Comparison of ENCODE assay signal across 16 cellular contexts in genomic region chr4:124939908-124940307, GRCh38.
DNase-seq lines count a peak whose midpoint lies in the region; ATAC-seq, FAIRE-seq and TF ChIP-seq lines count a peak whose summit lies in the region.
"Had no signal": no experiment of that assay in that cellular context is flagged by ENCODE, and none has a peak within 500 bp of the region (broad histone marks: within the 10 kb centered on the region; RNA-seq: fewer than 3 reads in every experiment).

No MANE protein-coding gene starts in this region.

- peak overlapping the region; percentile 59; the same call in 1 of the 2 replicates for H2AFZ ChIP-seq in SK-N-SH (ENCODE audit: low read depth)

- peak overlapping the region; percentile 31; the same call in 1 of the 2 replicates for H3K9ac ChIP-seq in SK-N-SH

- TF ChIP-seq RAD21 in SK-N-SH (IDR thresholded peaks at IDR 0.05; ENCODE audit: low read length), result no peak

- peak; percentile 9 for FAIRE-seq in islet of Langerhans (lab: Jason Lieb, UNC)
- FAIRE-seq: GM18507 had no signal

- TF ChIP-seq CTCF in SK-N-SH (IDR thresholded peaks at IDR 0.05), result no peak
- no peak for TF ChIP-seq CTCF in VCaP (conservative IDR thresholded peaks at IDR 0.05)
- no peak for TF ChIP-seq CTCF in upper lobe of left lung (IDR thresholded peaks at IDR 0.05)

- WGBS in SK-N-SH (ENCODE audit: low lambda C conversion rate), result 73% methylated on average over 1 of the region's 1 CpG
- 48 to 62% methylated on average over 1 of the region's 1 CpG for WGBS in upper lobe of left lung, 2 donors

- H3K9me3 ChIP-seq in SK-N-SH (no peaks in the 10 kb centered on the region), upper lobe of left lung (no peaks in the 10 kb centered on the region)

- H3K27ac ChIP-seq in SK-N-SH (ENCODE audit: low read depth in 2 of 2, low read length in 1 of 2) (peak overlapping the region; percentile 50 to 98; a peak in 3 of 4 replicates), VCaP (peak overlapping the region; percentile 79), upper lobe of left lung (peak overlapping the region in 3 of 4 donors; percentile 22 to 31 (median 27))

- H3K27me3 Mint-ChIP-seq in activated CD4-positive, alpha-beta T cell treated with anti-CD3 and anti-CD28 coated beads, Interleukin-2, amount 10 ng/mL, durations not matched to agents 7 days and 5 days, result no peaks in the 10 kb centered on the region
- H3K27me3 Mint-ChIP-seq: activated CD4-positive, alpha-beta T cell treated with anti-CD3 and anti-CD28 coated beads for 36 hours; CD4-positive, CD25-positive, alpha-beta regulatory T cell; naive thymus-derived CD4-positive, alpha-beta T cell; type B pancreatic cell had no signal

- POLR2A ChIA-PET in SK-N-SH (lab: Yijun Ruan, JAX), result no interaction called here
- POLR2A ChIA-PET in activated CD4-positive, alpha-beta T cell treated with anti-CD3 and anti-CD28 coated beads, Interleukin-2, amount 10 ng/mL, durations not matched to agents 7 days and 5 days (lab: Charles Lee), result no interaction called here

- no peak for ATAC-seq in SK-N-SH treated with all-trans-retinoic acid at 6 μM for 48 hours
- no peak for ATAC-seq in upper lobe of left lung (ENCODE audit: low FRiP score in 2 of 2)
- ATAC-seq: activated CD4-positive, alpha-beta T cell treated with anti-CD3 and anti-CD28 coated beads for 36 hours; naive thymus-derived CD4-positive, alpha-beta T cell had no signal

- H3K27ac Mint-ChIP-seq in activated CD4-positive, alpha-beta T cell treated with anti-CD3 and anti-CD28 coated beads, Interleukin-2, amount 10 ng/mL, durations not matched to agents 7 days and 5 days, result no peak overlapping the region
- H3K27ac Mint-ChIP-seq: activated CD4-positive, alpha-beta T cell treated with anti-CD3 and anti-CD28 coated beads for 36 hours; CD4-positive, CD25-positive, alpha-beta regulatory T cell; naive thymus-derived CD4-positive, alpha-beta T cell had no signal

- TF ChIP-seq EP300 in SK-N-SH (IDR thresholded peaks at IDR 0.05; ENCODE audit: borderline replicate concordance in 1 of 2, low read depth in 1 of 2, low read length in 1 of 2) (no peak), upper lobe of left lung (IDR thresholded peaks at IDR 0.05) (peak in 1 of 4 donors; percentile 52)

- CTCF ChIA-PET in SK-N-SH (lab: Yijun Ruan, JAX), result no interaction called here
- CTCF ChIA-PET in activated CD4-positive, alpha-beta T cell treated with anti-CD3 and anti-CD28 coated beads, Interleukin-2, amount 10 ng/mL, durations not matched to agents 7 days and 5 days (lab: Charles Lee), result interaction anchor here (0.7 kb wide), 1 partner anchor 14 kb away, joined by 3 read pairs; no protein-coding TSS in a partner anchor

- peaks cover 44% of the 10 kb centered on the region for H3F3A ChIP-seq in SK-N-SH (replicated peaks; ENCODE audit: insufficient read depth)

- no peaks in the 10 kb centered on the region for H3K36me3 Mint-ChIP-seq in activated CD4-positive, alpha-beta T cell treated with anti-CD3 and anti-CD28 coated beads, Interleukin-2, amount 10 ng/mL, durations not matched to agents 7 days and 5 days (ENCODE audit: low read depth)
- H3K36me3 Mint-ChIP-seq: CD4-positive, CD25-positive, alpha-beta regulatory T cell; type B pancreatic cell had no signal

- TF ChIP-seq POLR2A in upper lobe of left lung (IDR thresholded peaks at IDR 0.05), result no peak

- DNase-seq in SK-N-SH, result no peak
- DNase-seq in upper lobe of left lung, result no peak
- DNase-seq in NCI-H128 (lab: John Stamatoyannopoulos, UW; ENCODE audit: unreplicated experiment), result no peak
- DNase-seq in activated CD4-positive, alpha-beta T cell treated with anti-CD3 and anti-CD28 coated beads, Interleukin-2, amount 10 ng/mL, durations not matched to agents 7 days and 5 days, result no peak
- DNase-seq in T-helper 1 cell, result no peak
- DNase-seq: activated CD4-positive, alpha-beta T cell treated with anti-CD3 and anti-CD28 coated beads for 36 hours; activated CD8-positive, alpha-beta memory T cell treated with anti-CD3 and anti-CD28 coated beads, Interleukin-2, amount 50 U/mL, for 4 hours; activated gamma-delta T cell treated with Interleukin-2 at 50 U/mL for 16 hours; CD4-positive, CD25-positive, alpha-beta regulatory T cell; naive thymus-derived CD4-positive, alpha-beta T cell; NCI-H1436 treated with DMSO at 0.1 percent for 48 hours had no signal

- H4K20me1 ChIP-seq in SK-N-SH (ENCODE audit: insufficient read depth), result no peaks in the 10 kb centered on the region

- no peaks in the 10 kb centered on the region for H3K79me2 ChIP-seq in SK-N-SH (ENCODE audit: insufficient read depth)

- H3K4me1 ChIP-seq in SK-N-SH (ENCODE audit: control insufficient read depth in 1 of 2, insufficient read depth in 2 of 2, low read depth in 1 of 2, low read length in 1 of 2), result peaks cover 5 to 36% of the 10 kb centered on the region in 2 experiments; a peak in 3 of 4 replicates
- H3K4me1 ChIP-seq in upper lobe of left lung, result peaks cover 5 to 32% (median 22%) of the 10 kb centered on the region in 4 donors

- H3K4me3 Mint-ChIP-seq in activated CD4-positive, alpha-beta T cell treated with anti-CD3 and anti-CD28 coated beads, Interleukin-2, amount 10 ng/mL, durations not matched to agents 7 days and 5 days, result no peak overlapping the region
- H3K4me3 Mint-ChIP-seq: activated CD4-positive, alpha-beta T cell treated with anti-CD3 and anti-CD28 coated beads for 36 hours; CD4-positive, CD25-positive, alpha-beta regulatory T cell; naive thymus-derived CD4-positive, alpha-beta T cell; type B pancreatic cell had no signal

- H3K4me1 Mint-ChIP-seq in activated CD4-positive, alpha-beta T cell treated with anti-CD3 and anti-CD28 coated beads, Interleukin-2, amount 10 ng/mL, durations not matched to agents 7 days and 5 days, result no peaks in the 10 kb centered on the region
- H3K4me1 Mint-ChIP-seq: activated CD4-positive, alpha-beta T cell treated with anti-CD3 and anti-CD28 coated beads for 36 hours; CD4-positive, CD25-positive, alpha-beta regulatory T cell; naive thymus-derived CD4-positive, alpha-beta T cell had no signal

- H3K36me3 ChIP-seq in SK-N-SH (replicated peaks in 1 of 2; ENCODE audit: control insufficient read depth in 1 of 2, insufficient read depth in 2 of 2, low read length in 1 of 2) (no peaks in the 10 kb centered on the region), upper lobe of left lung (no peaks in the 10 kb centered on the region)

- no peak overlapping the region for H3K4me2 ChIP-seq in SK-N-SH

- no peaks in the 10 kb centered on the region for H3K9me3 Mint-ChIP-seq in activated CD4-positive, alpha-beta T cell treated with anti-CD3 and anti-CD28 coated beads, Interleukin-2, amount 10 ng/mL, durations not matched to agents 7 days and 5 days

- H3K9me2 ChIP-seq in SK-N-SH, result no peaks in the 10 kb centered on the region

- H3K27me3 ChIP-seq in SK-N-SH (ENCODE audit: insufficient read depth), result no peaks in the 10 kb centered on the region
- no peaks in the 10 kb centered on the region for H3K27me3 ChIP-seq in upper lobe of left lung

- H3K4me3 ChIP-seq in SK-N-SH (ENCODE audit: low read depth in 2 of 2, low read length in 1 of 2) (no peak overlapping the region), upper lobe of left lung (no peak overlapping the region)

TF ChIP-seq in SK-N-SH, 30 proteins besides CTCF, POLR2A, EP300 and RAD21:
- no peak for TF ChIP-seq POLR2AphosphoS5 (IDR thresholded peaks at IDR 0.05; ENCODE audit: low read depth, low read length)
- 0 out of 2 replicates have a peak, but pooled peaks have one; percentile 11 for TF ChIP-seq ELF1 (IDR thresholded peaks at IDR 0.05)

TF ChIP-seq in SK-N-SH treated with all-trans-retinoic acid at 6 μM for 48 hours, 23 proteins besides CTCF, POLR2A, EP300 and RAD21 (continues in another document):
- TF ChIP-seq ARNTL (CRISPR knock-in tag; IDR thresholded peaks at IDR 0.05; ENCODE audit: borderline replicate concordance, low read depth) (no peak), ZNF70 (CRISPR knock-in tag; IDR thresholded peaks at IDR 0.05) (no peak), ZC3H10 (CRISPR knock-in tag; IDR thresholded peaks at IDR 0.05) (no peak), ZFP30 (CRISPR knock-in tag; IDR thresholded peaks at IDR 0.05) (no peak), RARB (CRISPR knock-in tag; IDR thresholded peaks at IDR 0.05) (no peak), TSHZ2 (CRISPR knock-in tag; IDR thresholded peaks at IDR 0.05) (no peak), TCF4 (CRISPR knock-in tag; IDR thresholded peaks at IDR 0.05; ENCODE audit: borderline replicate concordance) (no peak), OSR1 (CRISPR knock-in tag; IDR thresholded peaks at IDR 0.05) (no peak), ISL1 (CRISPR knock-in tag; IDR thresholded peaks at IDR 0.05) (no peak), CSDC2 (CRISPR knock-in tag; IDR thresholded peaks at IDR 0.05) (no peak), PPARA (CRISPR knock-in tag; IDR thresholded peaks at IDR 0.05; ENCODE audit: borderline replicate concordance) (no peak), ESRRG (CRISPR knock-in tag; IDR thresholded peaks at IDR 0.05) (no peak), ZNF565 (CRISPR knock-in tag; conservative IDR thresholded peaks at IDR 0.05; ENCODE audit: low read depth) (no peak), ZFP3 (CRISPR knock-in tag; IDR thresholded peaks at IDR 0.05) (no peak), BACH2 (CRISPR knock-in tag; IDR thresholded peaks at IDR 0.05; ENCODE audit: borderline replicate concordance) (no peak), SNAI2 (CRISPR knock-in tag; IDR thresholded peaks at IDR 0.05) (no peak)

Comparison
In these comparisons a context has a peak if more than half of its experiments do, and no peak if none do; other contexts are left out.
1. H3K27ac ChIP-seq: peak in every context shown above with its lines; median percentile 79 in VCaP; 74 in SK-N-SH; 27 in upper lobe of left lung.